1 cellular context compared by ENCODE assay signal in genomic region chr6:2578729-2579128, GRCh38.
TF ChIP-seq lines count a peak whose summit lies in the region.

No MANE protein-coding gene starts in this region.

TF ChIP-seq in H1, 55 proteins besides CTCF, POLR2A, EP300 and RAD21:
- no peak for TF ChIP-seq CREB1 (IDR thresholded peaks at IDR 0.05)
- TF ChIP-seq MAFK (IDR thresholded peaks at IDR 0.05; ENCODE audit: low read depth, low read length): 0 out of 2 replicates have a peak, but pooled peaks have one; percentile 9
